ENCODE assay signal across 9 cellular contexts in the genomic region with DNA sequence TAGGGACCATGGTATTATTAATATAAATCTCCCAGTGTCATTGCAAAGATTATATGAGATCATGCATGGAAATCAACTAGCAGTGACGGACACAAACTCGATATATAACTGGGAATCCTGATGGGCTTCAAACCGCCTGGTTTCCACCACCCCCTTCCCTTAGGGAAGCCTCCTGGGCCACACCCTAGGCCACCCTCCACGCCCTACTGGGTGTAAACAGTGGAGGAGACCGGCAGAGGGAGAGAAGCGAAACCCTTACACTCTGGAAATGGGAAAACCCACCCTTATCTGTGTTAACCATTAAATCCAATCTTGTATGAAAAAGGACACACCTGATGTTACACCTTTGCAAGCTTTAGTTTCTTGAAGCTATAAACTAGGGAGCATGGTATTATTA. TPM values are rescaled to one million over a fixed set of nuclear protein-coding genes. Genes with fewer than 3 reads are reported as not detected.
DNase-seq lines count a peak whose midpoint lies in the region; ATAC-seq and TF ChIP-seq lines count a peak whose summit lies in the region.
"Had no signal": no experiment of that assay in that cellular context is flagged by ENCODE, and none has a peak within 500 bp of the region (broad histone marks: within the 10 kb centered on the region; RNA-seq: fewer than 3 reads in every experiment).

No MANE protein-coding gene starts in this region.

- BruUV-seq in MCF 10A (replicated peaks; lab: Mats Ljungman, UMichigan) = TSS peak; percentile 98

- H3K27me3 Mint-ChIP-seq in MCF 10A (ENCODE audit: insufficient read depth, unreplicated experiment) (no peaks in the 10 kb centered on the region), osteocyte (ENCODE audit: unreplicated experiment) (no peaks in the 10 kb centered on the region)
- no peaks in the 10 kb centered on the region for H3K27me3 Mint-ChIP-seq in activated T-helper 17 cell treated with anti-CD3 and anti-CD28 coated beads, Interleukin-2, amount 50 U/mL, for 72 hours

- TF ChIP-seq POLR2A in heart left ventricle (IDR thresholded peaks at IDR 0.05) (no peak), uterus (IDR thresholded peaks at IDR 0.05) (no peak)

- peaks cover 19% of the 10 kb centered on the region for H3K36me3 Mint-ChIP-seq in MCF 10A (ENCODE audit: insufficient read depth, unreplicated experiment)
- H3K36me3 Mint-ChIP-seq in osteocyte (ENCODE audit: unreplicated experiment) = peaks cover 18% of the 10 kb centered on the region
- peaks cover 26% of the 10 kb centered on the region for H3K36me3 Mint-ChIP-seq in activated T-helper 17 cell treated with anti-CD3 and anti-CD28 coated beads, Interleukin-2, amount 50 U/mL, for 72 hours (ENCODE audit: low read depth)

- no peaks in the 10 kb centered on the region for H3K27me3 ChIP-seq in heart left ventricle
- H3K27me3 ChIP-seq in lower lobe of right lung (ENCODE audit: low read depth) = peaks cover 4% of the 10 kb centered on the region
- no peaks in the 10 kb centered on the region for H3K27me3 ChIP-seq in uterus

- POLR2A ChIA-PET in MCF 10A (lab: Yijun Ruan, JAX) = interaction anchor here (0.6 to 1.6 kb wide), 19 partner anchors 9 to 718 kb away, joined by 3 to 9 read pairs (median 5); a partner anchor contains a TSS

- no peak for ATAC-seq in heart left ventricle
- peak in 1 of 2 donors; percentile 1 for ATAC-seq in lower lobe of right lung
- no peak for ATAC-seq in activated T-helper 17 cell treated with anti-CD3 and anti-CD28 coated beads, Interleukin-2, amount 50 U/mL, for 72 hours (replicated peaks)

- H3K27ac Mint-ChIP-seq in MCF 10A (ENCODE audit: low read depth, unreplicated experiment) (no peak overlapping the region), osteocyte (ENCODE audit: unreplicated experiment) (no peak overlapping the region)
- no peak overlapping the region for H3K27ac Mint-ChIP-seq in activated T-helper 17 cell treated with anti-CD3 and anti-CD28 coated beads, Interleukin-2, amount 50 U/mL, for 72 hours
- H3K27ac Mint-ChIP-seq: activated B cell treated with CpG ODN at 0.5 μM for 24 hours had no signal

- peaks cover 0 to 24% (median 14%) of the 10 kb centered on the region in 12 donors for H3K4me1 ChIP-seq in heart left ventricle
- peaks cover 13% of the 10 kb centered on the region for H3K4me1 ChIP-seq in lower lobe of right lung
- H3K4me1 ChIP-seq in uterus = no peaks in the 10 kb centered on the region

- H3K4me3 Mint-ChIP-seq in MCF 10A (ENCODE audit: unreplicated experiment) = no peak overlapping the region
- H3K4me3 Mint-ChIP-seq in osteocyte (ENCODE audit: unreplicated experiment) = no peak overlapping the region
- no peak overlapping the region for H3K4me3 Mint-ChIP-seq in activated T-helper 17 cell treated with anti-CD3 and anti-CD28 coated beads, Interleukin-2, amount 50 U/mL, for 72 hours
- H3K4me3 Mint-ChIP-seq: activated B cell treated with CpG ODN at 0.5 μM for 24 hours had no signal

- H3K27ac ChIP-seq in heart left ventricle (peak overlapping the region; percentile 53 to 93 (median 86)), lower lobe of right lung (peak overlapping the region; percentile 87), uterus (peak overlapping the region; percentile 85 to 87)

- H3K9me3 Mint-ChIP-seq in MCF 10A (ENCODE audit: unreplicated experiment) (peaks cover 6% of the 10 kb centered on the region), osteocyte (ENCODE audit: unreplicated experiment) (peaks cover 3% of the 10 kb centered on the region)
- H3K9me3 Mint-ChIP-seq in activated T-helper 17 cell treated with anti-CD3 and anti-CD28 coated beads, Interleukin-2, amount 50 U/mL, for 72 hours = no peaks in the 10 kb centered on the region

- H3K36me3 ChIP-seq in heart left ventricle = peaks cover 0 to 27% (median 20%) of the 10 kb centered on the region in 9 donors
- H3K36me3 ChIP-seq in lower lobe of right lung = peaks cover 15% of the 10 kb centered on the region
- H3K36me3 ChIP-seq in uterus = no peaks in the 10 kb centered on the region

- intact Hi-C loops in heart left ventricle (cut with DNase I) (loop anchor here in 4 of 10 donors (5.0 kb wide), 3 partner anchors 97 to 402 kb away; a partner anchor contains a TSS), cardiac septum (cut with DNase I) (loop anchor here (5.0 to 10.0 kb wide), 2 partner anchors 127 to 176 kb away; a partner anchor contains a TSS), MCF 10A (cut with micrococcal nuclease) (loop anchor here (1.0 kb wide), 4 partner anchors 129 to 309 kb away; a partner anchor contains a TSS), lower lobe of right lung (cut with DNase I) (no loop called here), uterus (cut with DNase I; ENCODE audit: low total_unique reads) (no loop called here)

- H3K4me1 Mint-ChIP-seq in MCF 10A (ENCODE audit: insufficient read depth, unreplicated experiment) = peaks cover 13% of the 10 kb centered on the region
- H3K4me1 Mint-ChIP-seq in osteocyte (ENCODE audit: unreplicated experiment) = peaks cover 8% of the 10 kb centered on the region
- H3K4me1 Mint-ChIP-seq in activated T-helper 17 cell treated with anti-CD3 and anti-CD28 coated beads, Interleukin-2, amount 50 U/mL, for 72 hours = peaks cover 12% of the 10 kb centered on the region

- 79 to 91% (median 84%) methylated on average over 6 of the region's 6 CpGs for WGBS in heart left ventricle, 4 donors

- H3K4me3 ChIP-seq in heart left ventricle (peak overlapping the region; percentile 56 to 92 (median 80)), lower lobe of right lung (peak overlapping the region; percentile 84), uterus (peak overlapping the region; percentile 59 to 70)

- CTCF ChIA-PET in MCF 10A (lab: Yijun Ruan, JAX) = interaction anchor here (0.6 to 1.9 kb wide), 18 partner anchors 9 to 793 kb away, joined by 3 to 7 read pairs (median 4); a partner anchor contains a TSS

- H3K9me3 ChIP-seq in heart left ventricle (peaks cover 0 to 2% (median 0%) of the 10 kb centered on the region in 12 donors), lower lobe of right lung (no peaks in the 10 kb centered on the region), uterus (no peaks in the 10 kb centered on the region)

- TF ChIP-seq CTCF in heart left ventricle (IDR thresholded peaks at IDR 0.05) (no peak), MCF 10A (IDR thresholded peaks at IDR 0.05; ENCODE audit: unreplicated experiment) (no peak), lower lobe of right lung (IDR thresholded peaks at IDR 0.05) (no peak), uterus (IDR thresholded peaks at IDR 0.05) (no peak), osteocyte (IDR thresholded peaks at IDR 0.05) (no peak)

- DNase-seq in heart left ventricle (no peak), cardiac septum (ENCODE audit: low spot score) (no peak), MCF 10A (ENCODE audit: unreplicated experiment) (no peak), lower lobe of right lung (no peak), uterus (no peak), osteocyte (ENCODE audit: extremely low spot score, unreplicated experiment) (no peak), NOMO-1 treated with dmso at 0.1 percent for 144 hours (lab: John Stamatoyannopoulos, UW; ENCODE audit: unreplicated experiment) (no peak)

RNA-seq across cellular contexts. Expression of a gene that starts 0.6 kb away (rescaled TPM):
- total RNA-seq in heart left ventricle (10 to 100 TPM in 4 of 9 donors, 1 to 10 TPM in 5; 7.1 to 12.8 (median 9.9) TPM), cardiac septum (13.3 TPM), MCF 10A (2022) (24.7 and 31.3 TPM in 2 replicates), lower lobe of right lung (11.3 TPM), uterus (10 to 100 TPM; 13.6 to 31.2 (median 23.2) TPM), osteocyte (18.1 and 20.0 TPM in 2 replicates)
- 10 to 100 TPM in 1 of 2 donors, 1 to 10 TPM in 1; 8.6 to 11.0 TPM for polyA plus RNA-seq in heart left ventricle
- 10 to 100 TPM in 1 of 2 donors, 1 to 10 TPM in 1; 9.3 to 19.5 TPM for total RNA-seq in activated T-helper 17 cell treated with anti-CD3 and anti-CD28 coated beads, Interleukin-2, amount 50 U/mL, for 72 hours

Comparison
In these comparisons a context has a peak if more than half of its experiments do, and no peak if none do; other contexts are left out.
1. intact Hi-C loops: an anchor here in cardiac septum (5.0 to 10.0 kb wide) and MCF 10A (1.0 kb wide); none called in lower lobe of right lung and uterus.